ENCODE assay signal across 8 cellular contexts in the genomic region with DNA sequence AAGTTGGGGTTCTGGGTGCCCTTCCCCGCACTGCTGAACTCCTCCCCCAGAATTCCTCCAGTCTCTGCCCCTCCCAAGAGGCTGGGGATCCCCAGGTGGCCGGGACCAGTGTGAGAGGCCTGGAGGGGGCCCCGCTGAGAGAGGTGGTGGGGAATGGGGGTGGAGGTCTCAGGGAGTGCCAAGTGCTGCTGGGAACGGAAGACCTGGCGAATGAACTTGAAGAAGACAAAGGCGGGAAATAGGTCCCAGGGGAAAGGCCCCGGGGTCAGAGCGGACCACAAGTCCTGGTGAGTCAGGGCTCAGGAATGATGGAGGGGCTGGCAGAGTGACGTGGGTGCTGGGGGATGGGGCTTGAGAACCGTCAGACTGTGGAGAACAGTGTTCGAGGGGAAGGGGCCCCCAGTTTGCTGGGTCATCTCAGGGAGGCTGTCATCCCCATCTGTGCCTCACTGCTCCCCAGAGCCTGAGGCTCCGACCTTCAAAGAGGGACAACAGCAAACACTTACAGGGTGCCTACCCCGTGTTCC. TPM values are rescaled to one million over a fixed set of nuclear protein-coding genes. Genes with fewer than 3 reads are reported as not detected.
DNase-seq lines count a peak whose midpoint lies in the region; ATAC-seq and TF ChIP-seq lines count a peak whose summit lies in the region.

No MANE protein-coding gene starts in this region.

- no peaks in the 10 kb centered on the region for H3K9me3 ChIP-seq in gastroesophageal sphincter

- ATAC-seq in gastroesophageal sphincter = peak; percentile 71
- no peak for ATAC-seq in GM19324 (IDR thresholded peaks at IDR 0.05; ENCODE audit: low FRiP score, unreplicated experiment)
- ATAC-seq in GM19023 (IDR thresholded peaks at IDR 0.05; ENCODE audit: unreplicated experiment) = no peak

- no peak for TF ChIP-seq EP300 in gastroesophageal sphincter (IDR thresholded peaks at IDR 0.05)

- H3K27ac ChIP-seq in gastroesophageal sphincter = peak overlapping the region in 3 of 4 donors; percentile 66 to 77 (median 70)

- peaks cover 0 to 20% (median 0%) of the 10 kb centered on the region in 3 donors for H3K4me1 ChIP-seq in gastroesophageal sphincter

- H3K27me3 ChIP-seq in gastroesophageal sphincter = peaks cover 79% of the 10 kb centered on the region

- H3K36me3 ChIP-seq in gastroesophageal sphincter = no peaks in the 10 kb centered on the region

- DNase-seq in GM03348 (ENCODE audit: low spot score) = peak; percentile 95
- peak; percentile 62 for DNase-seq in RKO (ENCODE audit: low spot score)
- DNase-seq in pulmonary artery endothelial cell (ENCODE audit: low read depth, low spot score) = peak; percentile 98
- DNase-seq in NCI-H2196 (lab: John Stamatoyannopoulos, UW; ENCODE audit: unreplicated experiment) = no peak
- no peak for DNase-seq in ureter (ENCODE audit: low spot score)

- TF ChIP-seq CTCF in gastroesophageal sphincter (IDR thresholded peaks at IDR 0.05) = no peak

- 0 to 19% methylated on average over 2 to 10 of the region's 13 CpGs for WGBS in gastroesophageal sphincter (ENCODE audit: low coverage in 1 of 2), 2 donors

- no peak overlapping the region for H3K4me3 ChIP-seq in gastroesophageal sphincter

- no peak for TF ChIP-seq POLR2A in gastroesophageal sphincter (IDR thresholded peaks at IDR 0.05)

RNA-seq across cellular contexts. Expression of gene SEMA6B, which starts 15.8 kb away (rescaled TPM):
- 10 to 100 TPM in 1 of 4 donors, 1 to 10 TPM in 3; 2.0 to 12.4 (median 7.3) TPM for total RNA-seq in gastroesophageal sphincter
- 92.9 and 107 TPM in 2 replicates for total RNA-seq in pulmonary artery endothelial cell
- 12.3 TPM for total RNA-seq in ureter

RNA-seq across cellular contexts. Expression of gene LRG1, which starts 35.5 kb away (rescaled TPM):
- total RNA-seq in gastroesophageal sphincter = 1 to 10 TPM in 2 of 4 donors, not detected in 2; 2.1 to 8.5 TPM
- 0.13 and 0.32 TPM in 2 replicates for total RNA-seq in pulmonary artery endothelial cell
- 19.4 TPM for total RNA-seq in ureter

RNA-seq across cellular contexts. Expression of gene PLIN5, which starts 40.3 kb away (rescaled TPM):
- total RNA-seq in gastroesophageal sphincter (10 to 100 TPM in 2 of 4 donors, 1 to 10 TPM in 1, under 1 TPM in 1; 0.49 to 24.3 (median 11.2) TPM), pulmonary artery endothelial cell (0.20 and 0.32 TPM in 2 replicates), ureter (30.3 TPM)

RNA-seq across cellular contexts. Expression of gene PLIN4, which starts 57.0 kb away (rescaled TPM):
- total RNA-seq in gastroesophageal sphincter (100 to 1,000 TPM in 1 of 4 donors, 10 to 100 TPM in 3; 66.0 to 145 (median 87.5) TPM), pulmonary artery endothelial cell (under 0.01 TPM in 1 of 2 replicates, not detected in the other), ureter (27.1 TPM)

Comparison
In these comparisons a context has a peak if more than half of its experiments do, and no peak if none do; other contexts are left out.
1. DNase-seq: peak in GM03348 (single experiment), RKO (single experiment) and pulmonary artery endothelial cell (single experiment); none in NCI-H2196 (single experiment) and ureter (single experiment).